ENCODE assay signal across 20 cellular contexts in the genomic region with DNA sequence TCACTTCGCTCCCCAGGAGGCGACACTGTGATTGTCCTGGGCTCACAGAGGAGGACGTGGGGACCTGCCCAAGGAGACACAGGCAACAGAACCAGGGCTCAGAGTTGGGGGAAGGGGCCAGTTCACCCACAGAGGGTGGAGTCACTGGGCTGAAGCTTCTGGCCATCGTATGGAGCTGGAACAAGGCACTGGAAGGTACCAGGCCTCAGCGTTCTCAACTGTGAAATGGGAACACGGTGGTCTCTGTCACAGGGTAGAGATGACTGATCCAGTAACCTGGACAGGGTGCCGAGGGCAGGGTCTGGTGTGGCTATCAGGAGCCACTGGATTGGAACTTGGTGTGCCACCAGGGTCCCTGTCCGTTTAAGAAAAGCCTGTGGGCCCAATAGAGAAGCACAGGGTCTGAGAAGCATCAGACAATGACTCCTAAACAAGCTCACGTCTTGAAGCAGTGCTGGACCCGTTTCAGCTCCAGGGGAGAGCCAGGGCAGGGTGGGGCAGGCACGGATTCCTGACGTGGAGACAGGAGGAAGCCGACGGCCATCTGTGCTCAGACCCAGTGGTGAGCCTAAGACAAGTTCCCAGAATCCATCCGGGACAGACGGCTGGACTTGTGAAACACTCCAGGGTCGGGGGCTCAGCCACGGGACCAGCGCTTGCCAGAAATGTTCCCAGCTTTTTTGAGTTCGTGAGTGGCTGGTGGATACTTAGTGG. TPM values are rescaled to one million over a fixed set of nuclear protein-coding genes. Genes with fewer than 3 reads are reported as not detected.
A peak's percentile ranks its signal among the peaks of the same experiment; 100 is the strongest.
DNase-seq lines count a peak whose midpoint lies in the region; ATAC-seq, FAIRE-seq and TF ChIP-seq lines count a peak whose summit lies in the region.
"Had no signal": no experiment of that assay in that cellular context is flagged by ENCODE, and none has a peak within 500 bp of the region (broad histone marks: within the 10 kb centered on the region; RNA-seq: fewer than 3 reads in every experiment).

No MANE protein-coding gene starts in this region.

- peak overlapping the region in 1 of 10 donors; percentile 40 for H3K27ac Mint-ChIP-seq in naive thymus-derived CD8-positive, alpha-beta T cell
- H3K27ac Mint-ChIP-seq: activated CD4-positive, alpha-beta memory T cell treated with anti-CD3 and anti-CD28 coated beads for 36 hours; activated naive CD4-positive, alpha-beta T cell treated with anti-CD3 and anti-CD28 coated beads for 36 hours; immature natural killer cell had no signal

- no peak for TF ChIP-seq POLR2A in H54 (IDR thresholded peaks at IDR 0.05; ENCODE audit: low read depth, low read length)

- no peaks in the 10 kb centered on the region for H3K36me3 ChIP-seq in small intestine (ENCODE audit: control insufficient read depth in 2 of 2, insufficient read depth in 2 of 2, low read length in 2 of 2)
- H3K36me3 ChIP-seq: ascending aorta had no signal

- ATAC-seq in naive thymus-derived CD8-positive, alpha-beta T cell: no peak

- 40 to 62% (median 43%) methylated on average over 20 of the region's 20 CpGs for WGBS in small intestine, 3 donors

- H3K4me3 Mint-ChIP-seq in naive thymus-derived CD8-positive, alpha-beta T cell: no peak overlapping the region
- H3K4me3 Mint-ChIP-seq: activated CD4-positive, alpha-beta memory T cell treated with anti-CD3 and anti-CD28 coated beads for 36 hours; activated naive CD4-positive, alpha-beta T cell treated with anti-CD3 and anti-CD28 coated beads for 36 hours; CD8-positive, alpha-beta memory T cell; immature natural killer cell had no signal

- peaks cover 2 to 4% of the 10 kb centered on the region in 2 donors for H3K4me1 ChIP-seq in small intestine (ENCODE audit: control insufficient read depth in 2 of 2, insufficient read depth in 1 of 2, low read depth in 1 of 2, low read length in 1 of 2)
- H3K4me1 ChIP-seq: ascending aorta had no signal

- no peaks in the 10 kb centered on the region for H3K27me3 ChIP-seq in small intestine (ENCODE audit: control insufficient read depth in 2 of 2, insufficient read depth in 2 of 2, low read length in 2 of 2)
- H3K27me3 ChIP-seq: ascending aorta had no signal

- H3K4me3 ChIP-seq in fibroblast of the aortic adventitia (ENCODE audit: low read depth, low read length): no peak overlapping the region
- no peak overlapping the region for H3K4me3 ChIP-seq in small intestine (ENCODE audit: low read depth in 1 of 2, low read length in 2 of 2)
- H3K4me3 ChIP-seq: ascending aorta had no signal

- POLR2A ChIA-PET in naive thymus-derived CD8-positive, alpha-beta T cell (lab: Charles Lee): no interaction called here

- no peak overlapping the region for H3K27ac ChIP-seq in small intestine (ENCODE audit: low read depth in 1 of 2, low read length in 1 of 2)
- H3K27ac ChIP-seq: ascending aorta had no signal

- DNase-seq in NCI-H226 (peak; percentile 67), fibroblast of the aortic adventitia (ENCODE audit: low read depth) (peak; percentile 89), mucosa of gallbladder (ENCODE audit: low spot score) (peak; percentile 43), small intestine (peak; percentile 49), H54 (ENCODE audit: insufficient read length, low spot score) (no peak), COLO668 (lab: John Stamatoyannopoulos, UW; ENCODE audit: unreplicated experiment) (no peak)
- no peak for DNase-seq in naive thymus-derived CD8-positive, alpha-beta T cell
- no peak for DNase-seq in activated CD4-positive, alpha-beta T cell treated with anti-CD3 and anti-CD28 coated beads, Interleukin-2, amount 50 U/mL, for 48 hours
- DNase-seq: activated CD4-positive, alpha-beta memory T cell treated with anti-CD3 and anti-CD28 coated beads for 36 hours; activated naive CD4-positive, alpha-beta T cell treated with anti-CD3 and anti-CD28 coated beads for 36 hours; activated T-cell treated with anti-CD3 and anti-CD28 coated beads, Interleukin-2, amount 50 U/mL, for 1 hour; CD8-positive, alpha-beta memory T cell; cortex of kidney; immature natural killer cell; MV-4-11; NCI-H2081 treated with DMSO at 0.1 percent for 48 hours; NCI-H524 treated with DMSO at 0.1 percent for 48 hours; stimulated activated naive CD4-positive, alpha-beta T cell treated with Interleukin-2 at 50 U/mL for 16 hours; T-helper 1 cell had no signal

- FAIRE-seq in small intestine (lab: Jason Lieb, UNC): no peak
- no peak for FAIRE-seq in H54 (lab: Jason Lieb, UNC)

- no peaks in the 10 kb centered on the region for H3K27me3 Mint-ChIP-seq in naive thymus-derived CD8-positive, alpha-beta T cell
- H3K27me3 Mint-ChIP-seq: activated CD4-positive, alpha-beta memory T cell treated with anti-CD3 and anti-CD28 coated beads for 36 hours had no signal

- H3K9me3 Mint-ChIP-seq in naive thymus-derived CD8-positive, alpha-beta T cell: no peaks in the 10 kb centered on the region
- H3K9me3 Mint-ChIP-seq: activated CD4-positive, alpha-beta memory T cell treated with anti-CD3 and anti-CD28 coated beads for 36 hours; activated naive CD4-positive, alpha-beta T cell treated with anti-CD3 and anti-CD28 coated beads for 36 hours; CD8-positive, alpha-beta memory T cell; immature natural killer cell had no signal

- H3K4me1 Mint-ChIP-seq in naive thymus-derived CD8-positive, alpha-beta T cell: peaks cover 0 to 4% (median 0%) of the 10 kb centered on the region in 4 donors
- H3K4me1 Mint-ChIP-seq: CD8-positive, alpha-beta memory T cell; immature natural killer cell had no signal

- no peak for TF ChIP-seq CTCF in fibroblast of the aortic adventitia (IDR thresholded peaks at IDR 0.05; ENCODE audit: insufficient read depth, low read length)

- H3K9me3 ChIP-seq in small intestine (ENCODE audit: control insufficient read depth, low read depth): no peaks in the 10 kb centered on the region
- H3K9me3 ChIP-seq: ascending aorta had no signal

- H3K36me3 Mint-ChIP-seq in naive thymus-derived CD8-positive, alpha-beta T cell: peaks cover 0 to 3% (median 0%) of the 10 kb centered on the region in 3 donors
- H3K36me3 Mint-ChIP-seq: activated CD4-positive, alpha-beta memory T cell treated with anti-CD3 and anti-CD28 coated beads for 36 hours; CD8-positive, alpha-beta memory T cell; immature natural killer cell had no signal

RNA-seq across cellular contexts. Expression of gene KCNQ1OT1, which starts 25.0 kb away (rescaled TPM):
- total RNA-seq in fibroblast of the aortic adventitia (ENCODE audit: low replicate concordance): 5.5 and 7.3 TPM in 2 replicates
- 2.2 TPM for total RNA-seq in mucosa of gallbladder
- under 1 TPM; under 0.01 to 0.22 (median under 0.01) TPM for polyA plus RNA-seq in small intestine
- under 1 TPM; 0.21 to 0.22 TPM for total RNA-seq in naive thymus-derived CD8-positive, alpha-beta T cell
- under 1 TPM; 0.03 to 0.05 (median 0.05) TPM for polyA plus RNA-seq in naive thymus-derived CD8-positive, alpha-beta T cell

Comparison
In these comparisons a context has a peak if more than half of its experiments do, and no peak if none do; other contexts are left out.
1. DNase-seq: peak in NCI-H226 (single experiment), fibroblast of the aortic adventitia (single experiment), mucosa of gallbladder (single experiment) and small intestine (single experiment); none in H54 (single experiment), naive thymus-derived CD8-positive, alpha-beta T cell (0 of 10), activated CD4-positive, alpha-beta T cell treated with anti-CD3 and anti-CD28 coated beads, Interleukin-2, amount 50 U/mL, for 48 hours (0 of 2) and COLO668 (single experiment).